In the genomic region with DNA sequence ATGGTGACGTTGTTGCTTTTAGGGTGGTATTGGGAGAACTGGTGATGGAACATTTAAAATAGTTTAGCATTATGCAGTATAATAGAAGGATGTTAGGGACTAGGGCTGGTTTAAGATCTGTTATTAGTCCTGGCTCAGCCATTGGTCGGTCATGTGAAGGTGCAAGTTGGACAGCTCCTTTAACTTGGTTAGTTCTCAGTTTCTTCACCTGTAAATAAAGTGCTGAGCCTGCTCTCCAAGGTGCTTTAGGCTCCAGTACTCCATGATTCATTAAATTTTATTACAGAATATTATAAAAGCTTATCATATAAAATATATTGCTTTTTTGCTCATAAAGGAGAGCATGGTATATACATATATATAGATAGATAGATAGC, we compare ENCODE assay signal across 21 cellular contexts. TPM values are rescaled to one million over a fixed set of nuclear protein-coding genes. Genes with fewer than 3 reads are reported as not detected.
DNase-seq lines count a peak whose midpoint lies in the region; ATAC-seq, FAIRE-seq and TF ChIP-seq lines count a peak whose summit lies in the region.
"Had no signal": no experiment of that assay in that cellular context is flagged by ENCODE, and none has a peak within 500 bp of the region (broad histone marks: within the 10 kb centered on the region; RNA-seq: fewer than 3 reads in every experiment).

No MANE protein-coding gene starts in this region.

- no peak overlapping the region for H4K91ac ChIP-seq in H1 (replicated peaks; ENCODE audit: insufficient read length, low read length)

- TF ChIP-seq EP300 in SK-N-SH (IDR thresholded peaks at IDR 0.05; ENCODE audit: borderline replicate concordance in 1 of 2, low read depth in 1 of 2, low read length in 1 of 2), result no peak
- no peak for TF ChIP-seq EP300 in Ishikawa (IDR thresholded peaks at IDR 0.05; ENCODE audit: borderline replicate concordance)
- no peak for TF ChIP-seq EP300 in H1 (IDR thresholded peaks at IDR 0.05; ENCODE audit: borderline replicate concordance in 1 of 2, low read depth in 2 of 2, low read length in 2 of 2)

- no peak for FAIRE-seq in H1 (lab: Jason Lieb, UNC)
- FAIRE-seq: G401.6, GM18507 had no signal

- no peak for TF ChIP-seq RAD21 in SK-N-SH (IDR thresholded peaks at IDR 0.05; ENCODE audit: low read length)
- TF ChIP-seq RAD21 in HCT116 (IDR thresholded peaks at IDR 0.05; ENCODE audit: low read depth), result no peak
- TF ChIP-seq RAD21 in Ishikawa (IDR thresholded peaks at IDR 0.05; ENCODE audit: low read depth), result no peak
- TF ChIP-seq RAD21 in H1 (IDR thresholded peaks at IDR 0.05 in 1 of 2, conservative IDR thresholded peaks at IDR 0.05 in 1 of 2; ENCODE audit: low read depth in 2 of 2, low read length in 2 of 2), result no peak

- H4K20me1 ChIP-seq in SK-N-SH (ENCODE audit: insufficient read depth) (no peaks in the 10 kb centered on the region), HCT116 (ENCODE audit: insufficient read depth) (no peaks in the 10 kb centered on the region), H1 (replicated peaks in 1 of 2; ENCODE audit: control insufficient read depth in 1 of 2, insufficient read depth in 2 of 2, low read length in 2 of 2) (no peaks in the 10 kb centered on the region)
- H4K20me1 ChIP-seq: BLaER1 had no signal

- no peaks in the 10 kb centered on the region; the same call in 1 of the 2 replicates for H3K23me2 ChIP-seq in H1 (ENCODE audit: low read depth, low read length)

- no peak overlapping the region for H3K9ac ChIP-seq in SK-N-SH
- H3K9ac ChIP-seq in HCT116 (ENCODE audit: low read length), result no peak overlapping the region
- H3K9ac ChIP-seq in H1 (replicated peaks in 1 of 4; ENCODE audit: extremely low read depth in 1 of 4, low read depth in 3 of 4, low read length in 3 of 4), result no peak overlapping the region
- H3K9ac ChIP-seq: BLaER1 had no signal

- H2BK12ac ChIP-seq in H1 (ENCODE audit: low read depth, low read length), result no peak overlapping the region

- no peak overlapping the region for H3K27ac Mint-ChIP-seq in activated CD8-positive, alpha-beta memory T cell treated with anti-CD3 and anti-CD28 coated beads, Interleukin-2, amount 10 ng/mL, durations not matched to agents 7 days and 5 days
- H3K27ac Mint-ChIP-seq: B cell; CD4-positive, CD25-positive, alpha-beta regulatory T cell; CD8-positive, alpha-beta T cell had no signal

- TF ChIP-seq CTCF in SK-N-SH (IDR thresholded peaks at IDR 0.05), result no peak
- TF ChIP-seq CTCF in HCT116 (IDR thresholded peaks at IDR 0.05 in 2 of 3, conservative IDR thresholded peaks at IDR 0.05 in 1 of 3; ENCODE audit: borderline replicate concordance in 1 of 3, insufficient read depth in 1 of 3, low read depth in 2 of 3, low read length in 2 of 3), result no peak
- TF ChIP-seq CTCF in H1 (IDR thresholded peaks at IDR 0.05; ENCODE audit: control extremely low read depth in 1 of 3, insufficient read depth in 1 of 3, low read depth in 1 of 3, low read length in 3 of 3), result no peak
- TF ChIP-seq CTCF in esophagus squamous epithelium (IDR thresholded peaks at IDR 0.05), result no peak

- POLR2A ChIA-PET in SK-N-SH (lab: Yijun Ruan, JAX), result no interaction called here
- POLR2A ChIA-PET in HCT116 (lab: Charles Lee), result no interaction called here
- POLR2A ChIA-PET in H1 (lab: Charles Lee; ENCODE audit: partially characterized antibody), result no interaction called here

- H3K4me2 ChIP-seq in SK-N-SH (no peak overlapping the region), HCT116 (ENCODE audit: low read length) (no peak overlapping the region), H1 (ENCODE audit: insufficient read depth in 1 of 2, low read depth in 2 of 2, low read length in 2 of 2) (no peak overlapping the region)
- H3K4me2 ChIP-seq: BLaER1 had no signal

- H3K23ac ChIP-seq in H1 (ENCODE audit: insufficient read length), result no peak overlapping the region

- no peaks in the 10 kb centered on the region for H3K36me3 ChIP-seq in SK-N-SH (replicated peaks in 1 of 2; ENCODE audit: control insufficient read depth in 1 of 2, insufficient read depth in 2 of 2, low read length in 1 of 2)
- no peaks in the 10 kb centered on the region for H3K36me3 ChIP-seq in HCT116 (ENCODE audit: control insufficient read depth in 1 of 2, insufficient read depth in 2 of 2, low read length in 2 of 2)
- H3K36me3 ChIP-seq in H1 (ENCODE audit: control insufficient read depth in 2 of 4, insufficient read depth in 4 of 4, low read length in 3 of 4), result no peaks in the 10 kb centered on the region
- H3K36me3 ChIP-seq in esophagus squamous epithelium, result no peaks in the 10 kb centered on the region
- H3K36me3 ChIP-seq: BLaER1 had no signal

- no peak overlapping the region for H4K5ac ChIP-seq in H1 (ENCODE audit: insufficient read length, low read depth, low read length)

- peaks cover 3 to 4% of the 10 kb centered on the region in 2 experiments; a peak in 2 of 4 replicates for H3K4me1 ChIP-seq in SK-N-SH (ENCODE audit: control insufficient read depth in 1 of 2, insufficient read depth in 2 of 2, low read depth in 1 of 2, low read length in 1 of 2)
- H3K4me1 ChIP-seq in HCT116 (ENCODE audit: control insufficient read depth in 1 of 2, insufficient read depth in 2 of 2, low read length in 2 of 2), result no peaks in the 10 kb centered on the region
- no peaks in the 10 kb centered on the region for H3K4me1 ChIP-seq in H1 (replicated peaks in 1 of 4; ENCODE audit: control insufficient read depth in 3 of 4, insufficient read depth in 4 of 4, low read length in 3 of 4)
- H3K4me1 ChIP-seq in esophagus squamous epithelium, result peaks cover 0 to 6% (median 0%) of the 10 kb centered on the region in 3 donors
- H3K4me1 ChIP-seq: BLaER1 had no signal

- CTCF ChIA-PET in SK-N-SH (lab: Yijun Ruan, JAX), result interaction anchor here (0.6 kb wide), 1 partner anchor 261 kb away, joined by 3 read pairs; no protein-coding TSS in a partner anchor
- CTCF ChIA-PET in HCT116 (lab: Charles Lee), result no interaction called here
- CTCF ChIA-PET in H1 (lab: Charles Lee; ENCODE audit: partially characterized antibody), result no interaction called here
- CTCF ChIA-PET in activated CD8-positive, alpha-beta memory T cell treated with anti-CD3 and anti-CD28 coated beads, Interleukin-2, amount 10 ng/mL, durations not matched to agents 7 days and 5 days (lab: Charles Lee), result no interaction called here

- H2AK5ac ChIP-seq in H1 (ENCODE audit: low read depth, low read length), result no peak overlapping the region

- no peak overlapping the region for H3K4me3 ChIP-seq in SK-N-SH (ENCODE audit: low read depth in 2 of 2, low read length in 1 of 2)
- no peak overlapping the region for H3K4me3 ChIP-seq in HCT116 (replicated peaks in 1 of 2; ENCODE audit: low read depth in 1 of 2, low read length in 2 of 2)
- no peak overlapping the region for H3K4me3 ChIP-seq in H1 (ENCODE audit: extremely low read depth in 1 of 4, insufficient read depth in 2 of 4, low read depth in 3 of 4, low read length in 4 of 4)
- H3K4me3 ChIP-seq in esophagus squamous epithelium, result no peak overlapping the region
- H3K4me3 ChIP-seq: BLaER1 had no signal

- H3K27ac ChIP-seq in SK-N-SH (ENCODE audit: low read depth in 2 of 2, low read length in 1 of 2) (no peak overlapping the region), HCT116 (ENCODE audit: low read depth, low read length) (no peak overlapping the region), H1 (ENCODE audit: low read depth, low read length) (no peak overlapping the region), esophagus squamous epithelium (no peak overlapping the region)
- H3K27ac ChIP-seq: 22Rv1, BLaER1, C4-2B had no signal

- H2BK15ac ChIP-seq in H1 (ENCODE audit: low read length), result no peak overlapping the region

- H3K27me3 ChIP-seq in SK-N-SH (ENCODE audit: insufficient read depth), result no peaks in the 10 kb centered on the region
- no peaks in the 10 kb centered on the region for H3K27me3 ChIP-seq in HCT116 (ENCODE audit: insufficient read depth, low read length)
- H3K27me3 ChIP-seq in H1 (replicated peaks in 1 of 4; ENCODE audit: control insufficient read depth in 3 of 4, extremely low read depth in 1 of 4, insufficient read depth in 3 of 4, low read length in 3 of 4), result no peaks in the 10 kb centered on the region; a peak in 1 of 7 replicates
- peaks cover 0 to 6% (median 0%) of the 10 kb centered on the region in 4 donors for H3K27me3 ChIP-seq in esophagus squamous epithelium
- H3K27me3 ChIP-seq: BLaER1 had no signal

- H3K79me2 ChIP-seq in SK-N-SH (ENCODE audit: insufficient read depth), result no peaks in the 10 kb centered on the region
- no peaks in the 10 kb centered on the region for H3K79me2 ChIP-seq in HCT116 (ENCODE audit: insufficient read depth, low read length)
- no peaks in the 10 kb centered on the region for H3K79me2 ChIP-seq in H1 (ENCODE audit: control insufficient read depth in 1 of 2, insufficient read depth in 2 of 2, low read length in 2 of 2)

- no peak overlapping the region for H3K14ac ChIP-seq in H1 (ENCODE audit: insufficient read length)

- no peak overlapping the region for H2BK20ac ChIP-seq in H1 (ENCODE audit: low read length)

- no peak for TF ChIP-seq POLR2A in HCT116 (IDR thresholded peaks at IDR 0.05; ENCODE audit: borderline replicate concordance, extremely low read depth, insufficient read depth, insufficient read length)
- no peak for TF ChIP-seq POLR2A in H1 (IDR thresholded peaks at IDR 0.05; ENCODE audit: control extremely low read depth in 1 of 2, low read depth in 2 of 2, low read length in 2 of 2)
- TF ChIP-seq POLR2A in esophagus squamous epithelium (IDR thresholded peaks at IDR 0.05), result no peak

- no peak overlapping the region for H2BK5ac ChIP-seq in H1 (ENCODE audit: low read depth, low read length)

- no peaks in the 10 kb centered on the region for H3K36me3 Mint-ChIP-seq in activated CD8-positive, alpha-beta memory T cell treated with anti-CD3 and anti-CD28 coated beads, Interleukin-2, amount 10 ng/mL, durations not matched to agents 7 days and 5 days
- H3K36me3 Mint-ChIP-seq: CD4-positive, CD25-positive, alpha-beta regulatory T cell; CD8-positive, alpha-beta T cell had no signal

- H3K79me1 ChIP-seq in H1 (ENCODE audit: low read depth, low read length), result no peaks in the 10 kb centered on the region

- no peak overlapping the region for H3K56ac ChIP-seq in H1 (replicated peaks; ENCODE audit: insufficient read length, low read depth, low read length)

- RAD21 ChIA-PET in HCT116 (lab: Charles Lee; ENCODE audit: low non-redundant PET in 1 of 2, low total read pairs in 2 of 2, uncharacterized antibody in 2 of 2, unreplicated experiment in 2 of 2), result no interaction called here

- H3K9me2 ChIP-seq in SK-N-SH (no peaks in the 10 kb centered on the region), HCT116 (ENCODE audit: insufficient read depth) (no peaks in the 10 kb centered on the region)

- H3K27me3 Mint-ChIP-seq in activated CD8-positive, alpha-beta memory T cell treated with anti-CD3 and anti-CD28 coated beads, Interleukin-2, amount 10 ng/mL, durations not matched to agents 7 days and 5 days, result peaks cover 8% of the 10 kb centered on the region
- H3K27me3 Mint-ChIP-seq: B cell had no signal

- ATAC-seq in SK-N-SH treated with all-trans-retinoic acid at 6 μM for 48 hours, result no peak
- no peak for ATAC-seq in HCT116
- ATAC-seq in activated CD8-positive, alpha-beta memory T cell treated with anti-CD3 and anti-CD28 coated beads, Interleukin-2, amount 10 ng/mL, durations not matched to agents 7 days and 5 days, result no peak
- ATAC-seq: CD8-positive, alpha-beta T cell had no signal

- no peak overlapping the region for H2BK120ac ChIP-seq in H1 (replicated peaks; ENCODE audit: low read depth, low read length)

- no peaks in the 10 kb centered on the region for H3K9me3 ChIP-seq in SK-N-SH
- no peaks in the 10 kb centered on the region for H3K9me3 ChIP-seq in HCT116 (ENCODE audit: control insufficient read depth in 1 of 2, insufficient read depth in 1 of 2, low read depth in 1 of 2, low read length in 2 of 2)
- no peaks in the 10 kb centered on the region for H3K9me3 ChIP-seq in H1 (ENCODE audit: insufficient read depth in 2 of 2, low read depth in 1 of 2, low read length in 1 of 2)
- H3K9me3 ChIP-seq in esophagus squamous epithelium, result no peaks in the 10 kb centered on the region
- H3K9me3 ChIP-seq: BLaER1, Caco-2 had no signal

- peak overlapping the region; percentile 6; the same call in 1 of the 2 replicates for H3K18ac ChIP-seq in H1 (ENCODE audit: extremely low read depth, low read length)

- H4K8ac ChIP-seq in H1 (ENCODE audit: extremely low read depth, insufficient read depth, low read length), result no peak overlapping the region

- intact Hi-C loops in HCT116 (cut with micrococcal nuclease) (loop anchor here (5.0 kb wide), 1 partner anchor 320 kb away; no protein-coding TSS in a partner anchor), esophagus squamous epithelium (cut with DNase I) (no loop called here)

- peaks cover under 1% of the 10 kb centered on the region for H3F3A ChIP-seq in SK-N-SH (replicated peaks; ENCODE audit: insufficient read depth)

- H3K4ac ChIP-seq in H1 (replicated peaks; ENCODE audit: insufficient read length, low read depth, low read length), result no peak overlapping the region

- no peaks in the 10 kb centered on the region for H3K9me3 Mint-ChIP-seq in activated CD8-positive, alpha-beta memory T cell treated with anti-CD3 and anti-CD28 coated beads, Interleukin-2, amount 10 ng/mL, durations not matched to agents 7 days and 5 days (ENCODE audit: low read depth)
- H3K9me3 Mint-ChIP-seq: CD4-positive, CD25-positive, alpha-beta regulatory T cell; CD8-positive, alpha-beta T cell; H9 had no signal

- H3K4me3 Mint-ChIP-seq in activated CD8-positive, alpha-beta memory T cell treated with anti-CD3 and anti-CD28 coated beads, Interleukin-2, amount 10 ng/mL, durations not matched to agents 7 days and 5 days, result no peak overlapping the region
- H3K4me3 Mint-ChIP-seq: B cell; CD4-positive, CD25-positive, alpha-beta regulatory T cell; CD8-positive, alpha-beta T cell; H9 had no signal

- no peak overlapping the region for H2AFZ ChIP-seq in SK-N-SH (ENCODE audit: low read depth)
- H2AFZ ChIP-seq in HCT116 (ENCODE audit: low read depth, low read length, poor library complexity, severe bottlenecking), result no peak overlapping the region
- no peak overlapping the region for H2AFZ ChIP-seq in H1 (ENCODE audit: low read length)

- BruUV-seq in HCT116 (replicated peaks; lab: Mats Ljungman, UMichigan), result no TSS peak

- H3K4me1 Mint-ChIP-seq in activated CD8-positive, alpha-beta memory T cell treated with anti-CD3 and anti-CD28 coated beads, Interleukin-2, amount 10 ng/mL, durations not matched to agents 7 days and 5 days, result no peaks in the 10 kb centered on the region
- H3K4me1 Mint-ChIP-seq: B cell; CD4-positive, CD25-positive, alpha-beta regulatory T cell had no signal

- 96% methylated on average over 2 of the region's 2 CpGs for WGBS in SK-N-SH (ENCODE audit: low lambda C conversion rate)
- 86% methylated on average over 2 of the region's 2 CpGs; no CpG with 5 or more reads in 1 of the 2 experiments for WGBS in H1 (ENCODE audit: extremely low coverage in 1 of 2, insufficient coverage in 1 of 2, insufficient read length in 1 of 2, insufficient replicate concordance in 2 of 2, low coverage in 1 of 2, low lambda C conversion rate in 2 of 2, missing lambda C conversion rate in 1 of 2), 2 experiments
- 87% methylated on average over 2 of the region's 2 CpGs for WGBS in esophagus squamous epithelium, 2 donors

- no peak for DNase-seq in SK-N-SH
- DNase-seq in HCT116 (ENCODE audit: low read depth, low spot score), result no peak
- no peak for DNase-seq in H1 (ENCODE audit: low read depth in 1 of 2, low spot score in 2 of 2)
- no peak for DNase-seq in NCI-H510A treated with DMSO at 0.1 percent for 48 hours (lab: John Stamatoyannopoulos, UW)
- DNase-seq in esophagus squamous epithelium (lab: John Stamatoyannopoulos, UW), result no peak
- no peak for DNase-seq in activated CD8-positive, alpha-beta memory T cell treated with anti-CD3 and anti-CD28 coated beads, Interleukin-2, amount 10 ng/mL, durations not matched to agents 7 days and 5 days
- DNase-seq: Caco-2; CD4-positive, CD25-positive, alpha-beta regulatory T cell; CD8-positive, alpha-beta T cell; DMS153; DND-41; GOT3; H9 had no signal

RNA-seq across cellular contexts. Expression of a gene that starts 20.7 kb away (rescaled TPM):
- polyA plus RNA-seq in SK-N-SH (2012; rRNA removed) (5.9 and 7.5 TPM in 2 replicates), H1 (2011; rRNA removed) (1.7 and 2.1 TPM in 2 replicates)
- polyA plus RNA-seq in SK-N-SH (2012; cell fraction: cytosol; rRNA removed), result 5.7 and 6.2 TPM in 2 replicates
- 20.4 and 29.3 TPM in 2 replicates for polyA plus RNA-seq in SK-N-SH (2012; cell fraction: nucleus; rRNA removed)
- total RNA-seq in HCT116 (2021; ENCODE audit: unreplicated experiment) (not detected), esophagus squamous epithelium (10 to 100 TPM in 2 of 4 donors, 1 to 10 TPM in 2; 5.7 to 22.5 (median 10.8) TPM)
- 0.04 and 0.09 TPM in 2 replicates for polyA plus RNA-seq in HCT116 (2012)
- 0.93 and 0.94 TPM in 2 replicates for total RNA-seq in H1 (2021; fragmentation: NEBNext Ultra II Directional; extraction: Animal tissue kit (Norgen Biotek cat#: 25700))
- 2.5 TPM for polyA plus RNA-seq in H1 (2011; cell fraction: cytosol; rRNA removed)
- 5.9 TPM for polyA plus RNA-seq in H1 (2011; cell fraction: nucleus; rRNA removed)
- 1.4 to 3.0 TPM (median 1.6 TPM) in 4 replicates for polyA plus RNA-seq in H1 (2012, experiment 1 of 2)
- polyA plus RNA-seq in H1 (2012, experiment 2 of 2), result not detected
- 0.67 TPM for polyA plus RNA-seq in H1 (2013, experiment 1 of 2)
- 0.40 TPM for polyA plus RNA-seq in H1 (2013, experiment 2 of 2)
- 4.3 and 6.0 TPM in 2 replicates for polyA minus RNA-seq in H1 (2011; rRNA and poly(A)+ RNA removed)
- 2.1 TPM for polyA minus RNA-seq in H1 (2011; cell fraction: cytosol; rRNA and poly(A)+ RNA removed)
- polyA minus RNA-seq in H1 (2011; cell fraction: nucleus; rRNA and poly(A)+ RNA removed), result 12.0 TPM
- total RNA-seq in activated CD8-positive, alpha-beta memory T cell treated with anti-CD3 and anti-CD28 coated beads, Interleukin-2, amount 10 ng/mL, durations not matched to agents 7 days and 5 days, result 1 to 10 TPM; 3.5 to 4.0 TPM
